ENCODE assay signal across 19 cellular contexts in the genomic region with DNA sequence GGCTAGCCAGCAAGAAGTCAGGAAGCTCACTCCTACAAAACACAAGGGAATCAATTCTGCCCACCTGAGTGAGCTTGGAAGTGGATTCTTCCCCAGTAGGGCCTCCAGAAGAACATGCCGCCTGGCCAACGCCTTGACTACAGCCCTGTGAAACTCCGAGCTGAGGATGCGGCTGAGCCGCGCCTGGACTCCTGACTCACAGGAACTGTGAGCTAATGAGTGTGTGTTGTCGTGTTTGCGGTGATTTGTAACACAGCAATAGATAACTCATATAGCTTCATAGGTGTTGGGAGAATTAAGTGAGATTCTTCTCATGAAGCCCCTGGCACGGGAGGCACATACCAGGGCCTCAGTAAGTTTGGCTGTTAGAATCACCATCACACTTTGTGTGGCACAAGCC.
"Had no signal": no experiment of that assay in that cellular context is flagged by ENCODE, and none has a peak within 500 bp of the region (broad histone marks: within the 10 kb centered on the region; RNA-seq: fewer than 3 reads in every experiment).

No MANE protein-coding gene starts in this region.

- H3K27me3 ChIP-seq: heart left ventricle, pancreas, right lobe of liver, tibial nerve, upper lobe of right lung, vagina had no signal

- H3K4me3 ChIP-seq: heart left ventricle, lung, pancreas, prostate gland, right lobe of liver, tibial nerve, upper lobe of right lung, vagina had no signal

- H3K27ac ChIP-seq: heart left ventricle, pancreas, prostate gland, right lobe of liver, tibial nerve, upper lobe of right lung, vagina had no signal

- H3K4me1 ChIP-seq: heart left ventricle, pancreas, prostate gland, right lobe of liver, tibial nerve, upper lobe of right lung had no signal

- H3K36me3 ChIP-seq: heart left ventricle, pancreas, prostate gland, right lobe of liver, tibial nerve, upper lobe of right lung, vagina had no signal

- H3K9me3 ChIP-seq: heart left ventricle, pancreas, prostate gland, right lobe of liver, tibial nerve, upper lobe of right lung, vagina had no signal

- DNase-seq: effector memory CD8-positive, alpha-beta T cell; heart left ventricle; hippocampal formation; left colon; left ventricle myocardium superior; mesendoderm; naive B cell; occipital lobe; pancreas; retina; right lobe of liver; stimulated activated CD4-positive, alpha-beta T cell treated with anti-CD3 and anti-CD28 coated beads, Interleukin-15, amount 100 ng/mL, for 24 hours; stimulated activated CD4-positive, alpha-beta T cell treated with anti-CD3 and anti-CD28 coated beads, Interleukin-1b, Interleukin-23, amount 100 ng/mL, for 48 hours; stimulated activated CD4-positive, alpha-beta T cell treated with anti-CD3 and anti-CD28 coated beads, Interleukin-4, amount 100 ng/mL, for 24 hours; upper lobe of right lung had no signal
